1 cellular context compared by ENCODE assay signal in the genomic region with DNA sequence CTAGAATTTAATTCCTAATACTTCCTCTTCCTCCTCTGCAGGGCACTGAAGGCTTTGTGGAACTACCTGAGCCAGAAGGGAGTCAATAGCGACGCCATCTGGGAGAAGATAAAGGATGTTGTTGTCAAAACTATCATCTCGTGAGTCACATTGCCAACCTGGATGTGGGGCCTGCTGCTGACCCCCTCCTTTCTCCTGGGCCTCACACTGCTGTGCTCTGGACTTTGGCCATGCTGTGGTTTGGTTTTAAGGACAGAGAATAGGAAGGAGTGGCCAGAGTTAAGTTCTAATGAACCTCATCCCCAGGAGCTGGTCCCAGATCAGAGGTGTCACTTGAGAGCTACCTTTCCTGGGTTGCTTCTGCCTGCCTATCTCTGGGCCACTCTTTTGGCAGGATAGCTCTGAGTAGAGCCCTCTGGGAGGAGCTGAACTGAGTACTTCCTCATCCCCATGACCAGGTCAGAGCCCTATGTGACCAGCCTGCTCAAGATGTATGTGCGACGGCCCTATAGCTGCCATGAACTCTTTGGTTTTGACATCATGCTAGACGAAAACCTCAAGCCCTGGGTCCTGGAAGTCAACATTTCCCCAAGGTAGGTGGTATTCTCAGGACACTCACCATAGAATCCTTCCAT.
TF ChIP-seq lines count a peak whose summit lies in the region.

No MANE protein-coding gene starts in this region.

TF ChIP-seq in HepG2, 621 proteins besides CTCF, POLR2A, EP300 and RAD21 (continued from another document and continues in another):
- TF ChIP-seq REL (CRISPR knock-in tag; conservative IDR thresholded peaks at IDR 0.05) (no peak), MATR3 (CRISPR knock-in tag; IDR thresholded peaks at IDR 0.05) (no peak), FOXA3 (CRISPR knock-in tag; IDR thresholded peaks at IDR 0.05) (peak; percentile 82), NPAS2 (CRISPR knock-in tag; IDR thresholded peaks at IDR 0.05; ENCODE audit: borderline replicate concordance) (no peak), TBL1XR1 (IDR thresholded peaks at IDR 0.05; ENCODE audit: borderline replicate concordance, low read length, partially characterized antibody) (peak; percentile 65), ZNF557 (CRISPR knock-in tag; IDR thresholded peaks at IDR 0.05) (no peak), KDM5A (IDR thresholded peaks at IDR 0.05; ENCODE audit: borderline replicate concordance, low read length) (no peak), ASH2L (IDR thresholded peaks at IDR 0.05; ENCODE audit: insufficient read length, low read depth, low read length) (peak; percentile 86), PRPF4 (IDR thresholded peaks at IDR 0.05; ENCODE audit: low read depth, low read length, poor library complexity, severe bottlenecking) (no peak), ZNF710 (CRISPR knock-in tag; IDR thresholded peaks at IDR 0.05; ENCODE audit: borderline replicate concordance) (peak; percentile 53; the same call in 1 of the 2 replicates), ZNF562 (CRISPR knock-in tag; IDR thresholded peaks at IDR 0.05; ENCODE audit: borderline replicate concordance) (no peak), MEF2D (CRISPR knock-in tag; IDR thresholded peaks at IDR 0.05) (no peak), PHF5A (CRISPR knock-in tag; IDR thresholded peaks at IDR 0.05; ENCODE audit: low read depth, unreplicated experiment) (peak; percentile 39), ZNF367 (CRISPR knock-in tag; IDR thresholded peaks at IDR 0.05; ENCODE audit: borderline replicate concordance) (no peak), ZNF569 (CRISPR knock-in tag; IDR thresholded peaks at IDR 0.05; ENCODE audit: borderline replicate concordance) (no peak), ZBTB7A (CRISPR knock-in tag; IDR thresholded peaks at IDR 0.05) (no peak; the same call in 1 of the 2 replicates), XRCC5 (optimal IDR thresholded peaks at IDR 0.05; ENCODE audit: low read length) (peak; percentile 80), BRCA1 (CRISPR knock-in tag; IDR thresholded peaks at IDR 0.05) (no peak), GTF3A (CRISPR knock-in tag; conservative IDR thresholded peaks at IDR 0.05) (no peak), ZSCAN12 (CRISPR knock-in tag; IDR thresholded peaks at IDR 0.05) (no peak), ZNF761 (CRISPR knock-in tag; conservative IDR thresholded peaks at IDR 0.05) (no peak), ARNTL (CRISPR knock-in tag; IDR thresholded peaks at IDR 0.05) (peak; percentile 54; the same call in 1 of the 2 replicates), SNAI1 (CRISPR knock-in tag; IDR thresholded peaks at IDR 0.05; ENCODE audit: borderline replicate concordance) (no peak), THAP11 (CRISPR knock-in tag; IDR thresholded peaks at IDR 0.05) (peak; percentile 79), ZNF230 (CRISPR knock-in tag; IDR thresholded peaks at IDR 0.05) (no peak), ZNF577 (CRISPR knock-in tag; IDR thresholded peaks at IDR 0.05; ENCODE audit: borderline replicate concordance, low read depth) (no peak), JARID2 (CRISPR knock-in tag; IDR thresholded peaks at IDR 0.05; ENCODE audit: insufficient replicate concordance) (no peak), KMT2A (CRISPR knock-in tag; IDR thresholded peaks at IDR 0.05) (peak; percentile 12; the same call in 1 of the 2 replicates), PBX2 (CRISPR knock-in tag; IDR thresholded peaks at IDR 0.05) (no peak), ZMYM4 (CRISPR knock-in tag; IDR thresholded peaks at IDR 0.05) (peak; percentile 82), SIX1 (CRISPR knock-in tag; IDR thresholded peaks at IDR 0.05; ENCODE audit: borderline replicate concordance) (peak; percentile 25; the same call in 1 of the 2 replicates), DRAP1 (CRISPR knock-in tag; IDR thresholded peaks at IDR 0.05) (peak; percentile 67), ZNF264 (CRISPR knock-in tag; IDR thresholded peaks at IDR 0.05) (no peak; the same call in 1 of the 2 replicates), ZNF10 (CRISPR knock-in tag; IDR thresholded peaks at IDR 0.05; ENCODE audit: borderline replicate concordance, low read depth) (no peak), FOXK2 (IDR thresholded peaks at IDR 0.05) (peak; percentile 45; the same call in 1 of the 2 replicates), HES4 (CRISPR knock-in tag; IDR thresholded peaks at IDR 0.05; ENCODE audit: borderline replicate concordance) (no peak), KDM2A (CRISPR knock-in tag; IDR thresholded peaks at IDR 0.05; ENCODE audit: borderline replicate concordance, low read depth) (peak; percentile 77; the same call in 1 of the 2 replicates), NR2F6 (IDR thresholded peaks at IDR 0.05) (peak; percentile 45; the same call in 1 of the 2 replicates), NR2F6 (CRISPR knock-in tag; IDR thresholded peaks at IDR 0.05) (peak; percentile 71; the same call in 1 of the 2 replicates), ZEB1 (IDR thresholded peaks at IDR 0.05; ENCODE audit: insufficient replicate concordance, low read depth) (peak; percentile 80), NBN (conservative IDR thresholded peaks at IDR 0.05) (no peak), ZNF841 (CRISPR knock-in tag; IDR thresholded peaks at IDR 0.05; ENCODE audit: borderline replicate concordance) (no peak), ZNF354B (CRISPR knock-in tag; IDR thresholded peaks at IDR 0.05) (no peak), CC2D1A (CRISPR knock-in tag; IDR thresholded peaks at IDR 0.05) (no peak), ZNF576 (CRISPR knock-in tag; IDR thresholded peaks at IDR 0.05) (no peak), MNT (IDR thresholded peaks at IDR 0.05) (0 out of 2 replicates have a peak, but pooled peaks have one; percentile 43), CHCHD3 (CRISPR knock-in tag; IDR thresholded peaks at IDR 0.05) (no peak)
- TF ChIP-seq, protein P1, sequence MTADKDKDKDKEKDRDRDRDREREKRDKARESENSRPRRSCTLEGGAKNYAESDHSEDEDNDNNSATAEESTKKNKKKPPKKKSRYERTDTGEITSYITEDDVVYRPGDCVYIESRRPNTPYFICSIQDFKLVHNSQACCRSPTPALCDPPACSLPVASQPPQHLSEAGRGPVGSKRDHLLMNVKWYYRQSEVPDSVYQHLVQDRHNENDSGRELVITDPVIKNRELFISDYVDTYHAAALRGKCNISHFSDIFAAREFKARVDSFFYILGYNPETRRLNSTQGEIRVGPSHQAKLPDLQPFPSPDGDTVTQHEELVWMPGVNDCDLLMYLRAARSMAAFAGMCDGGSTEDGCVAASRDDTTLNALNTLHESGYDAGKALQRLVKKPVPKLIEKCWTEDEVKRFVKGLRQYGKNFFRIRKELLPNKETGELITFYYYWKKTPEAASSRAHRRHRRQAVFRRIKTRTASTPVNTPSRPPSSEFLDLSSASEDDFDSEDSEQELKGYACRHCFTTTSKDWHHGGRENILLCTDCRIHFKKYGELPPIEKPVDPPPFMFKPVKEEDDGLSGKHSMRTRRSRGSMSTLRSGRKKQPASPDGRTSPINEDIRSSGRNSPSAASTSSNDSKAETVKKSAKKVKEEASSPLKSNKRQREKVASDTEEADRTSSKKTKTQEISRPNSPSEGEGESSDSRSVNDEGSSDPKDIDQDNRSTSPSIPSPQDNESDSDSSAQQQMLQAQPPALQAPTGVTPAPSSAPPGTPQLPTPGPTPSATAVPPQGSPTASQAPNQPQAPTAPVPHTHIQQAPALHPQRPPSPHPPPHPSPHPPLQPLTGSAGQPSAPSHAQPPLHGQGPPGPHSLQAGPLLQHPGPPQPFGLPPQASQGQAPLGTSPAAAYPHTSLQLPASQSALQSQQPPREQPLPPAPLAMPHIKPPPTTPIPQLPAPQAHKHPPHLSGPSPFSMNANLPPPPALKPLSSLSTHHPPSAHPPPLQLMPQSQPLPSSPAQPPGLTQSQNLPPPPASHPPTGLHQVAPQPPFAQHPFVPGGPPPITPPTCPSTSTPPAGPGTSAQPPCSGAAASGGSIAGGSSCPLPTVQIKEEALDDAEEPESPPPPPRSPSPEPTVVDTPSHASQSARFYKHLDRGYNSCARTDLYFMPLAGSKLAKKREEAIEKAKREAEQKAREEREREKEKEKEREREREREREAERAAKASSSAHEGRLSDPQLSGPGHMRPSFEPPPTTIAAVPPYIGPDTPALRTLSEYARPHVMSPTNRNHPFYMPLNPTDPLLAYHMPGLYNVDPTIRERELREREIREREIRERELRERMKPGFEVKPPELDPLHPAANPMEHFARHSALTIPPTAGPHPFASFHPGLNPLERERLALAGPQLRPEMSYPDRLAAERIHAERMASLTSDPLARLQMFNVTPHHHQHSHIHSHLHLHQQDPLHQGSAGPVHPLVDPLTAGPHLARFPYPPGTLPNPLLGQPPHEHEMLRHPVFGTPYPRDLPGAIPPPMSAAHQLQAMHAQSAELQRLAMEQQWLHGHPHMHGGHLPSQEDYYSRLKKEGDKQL (CRISPR knock-in tag; IDR thresholded peaks at IDR 0.05; ENCODE audit: low read depth): peak; percentile 29; the same call in 1 of the 2 replicates
- TF ChIP-seq, protein P2, sequence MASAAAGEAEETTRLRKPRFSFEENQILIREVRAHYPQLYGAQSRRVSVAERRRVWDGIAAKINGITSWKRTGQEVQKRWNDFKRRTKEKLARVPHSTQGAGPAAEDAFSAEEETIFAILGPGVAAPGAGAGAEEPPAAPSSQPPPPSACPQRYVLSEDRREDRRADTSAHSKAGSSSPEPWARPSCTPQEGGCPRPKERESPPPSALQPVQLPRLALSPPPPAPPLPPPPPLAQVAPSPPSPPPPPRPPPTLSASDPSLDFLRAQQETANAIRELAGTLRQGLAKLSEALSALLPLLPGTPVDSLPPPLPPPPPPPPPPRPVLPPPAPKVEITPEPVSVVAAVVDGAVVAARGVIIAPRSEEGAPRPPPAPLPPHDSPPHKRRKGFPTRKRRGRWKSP (CRISPR knock-in tag; IDR thresholded peaks at IDR 0.05): no peak; the same call in 1 of the 2 replicates
- TF ChIP-seq, protein P3, sequence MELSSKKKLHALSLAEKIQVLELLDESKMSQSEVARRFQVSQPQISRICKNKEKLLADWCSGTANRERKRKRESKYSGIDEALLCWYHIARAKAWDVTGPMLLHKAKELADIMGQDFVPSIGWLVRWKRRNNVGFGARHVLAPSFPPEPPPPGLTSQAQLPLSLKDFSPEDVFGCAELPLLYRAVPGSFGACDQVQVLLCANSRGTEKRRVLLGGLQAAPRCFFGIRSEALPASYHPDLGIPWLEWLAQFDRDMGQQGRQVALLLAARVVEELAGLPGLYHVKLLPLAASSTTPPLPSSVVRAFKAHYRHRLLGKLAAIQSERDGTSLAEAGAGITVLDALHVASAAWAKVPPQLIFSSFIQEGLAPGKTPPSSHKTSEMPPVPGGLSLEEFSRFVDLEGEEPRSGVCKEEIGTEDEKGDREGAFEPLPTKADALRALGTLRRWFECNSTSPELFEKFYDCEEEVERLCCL (CRISPR knock-in tag; IDR thresholded peaks at IDR 0.05; ENCODE audit: borderline replicate concordance): no peak
- TF ChIP-seq, protein P4, sequence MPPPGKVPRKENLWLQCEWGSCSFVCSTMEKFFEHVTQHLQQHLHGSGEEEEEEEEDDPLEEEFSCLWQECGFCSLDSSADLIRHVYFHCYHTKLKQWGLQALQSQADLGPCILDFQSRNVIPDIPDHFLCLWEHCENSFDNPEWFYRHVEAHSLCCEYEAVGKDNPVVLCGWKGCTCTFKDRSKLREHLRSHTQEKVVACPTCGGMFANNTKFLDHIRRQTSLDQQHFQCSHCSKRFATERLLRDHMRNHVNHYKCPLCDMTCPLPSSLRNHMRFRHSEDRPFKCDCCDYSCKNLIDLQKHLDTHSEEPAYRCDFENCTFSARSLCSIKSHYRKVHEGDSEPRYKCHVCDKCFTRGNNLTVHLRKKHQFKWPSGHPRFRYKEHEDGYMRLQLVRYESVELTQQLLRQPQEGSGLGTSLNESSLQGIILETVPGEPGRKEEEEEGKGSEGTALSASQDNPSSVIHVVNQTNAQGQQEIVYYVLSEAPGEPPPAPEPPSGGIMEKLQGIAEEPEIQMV (CRISPR knock-in tag; IDR thresholded peaks at IDR 0.05; ENCODE audit: low read depth): no peak
